ENCODE assay signal across 8 cellular contexts in the genomic region with DNA sequence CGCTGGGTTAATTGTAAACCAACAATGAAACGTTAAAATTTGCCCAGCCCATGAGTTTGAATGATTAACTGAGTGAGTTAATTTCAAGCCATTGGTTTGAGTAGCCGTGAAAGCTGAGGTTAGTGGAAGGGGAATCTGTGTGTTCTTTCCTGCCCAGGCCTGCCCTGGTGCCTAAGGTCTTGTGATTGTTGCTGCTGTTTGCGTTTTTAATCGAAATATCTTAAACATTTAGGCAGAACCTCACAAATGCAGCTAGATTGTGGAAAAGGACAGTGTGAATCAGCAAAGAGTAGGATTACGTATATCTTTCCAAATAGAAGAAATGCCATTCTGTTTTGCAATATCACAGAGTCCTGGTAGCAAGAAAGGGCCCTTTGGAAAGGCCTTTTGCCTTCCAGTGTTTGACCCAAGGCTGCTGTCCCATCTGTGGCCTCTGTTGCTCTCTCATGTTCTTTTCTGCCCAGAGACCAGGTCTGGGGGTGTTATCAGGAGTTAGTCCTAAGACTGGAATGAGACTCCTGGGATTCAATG.
DNase-seq lines count a peak whose midpoint lies in the region; ATAC-seq and TF ChIP-seq lines count a peak whose summit lies in the region.

No MANE protein-coding gene starts in this region.

- H3K27me3 Mint-ChIP-seq in osteocyte (ENCODE audit: unreplicated experiment), result no peaks in the 10 kb centered on the region
- no peaks in the 10 kb centered on the region for H3K27me3 Mint-ChIP-seq in activated T-helper 1 cell treated with anti-CD3 and anti-CD28 coated beads, Interleukin-12 subunit alpha, Interleukin-12 subunit beta, Interleukin-2, Interleukin-4 antibody, amounts not matched to agents 30 ng/mL and 10 ng/mL and 1 ng/mL, durations not matched to agents 14 hours and 24 hours and 36 hours (ENCODE audit: insufficient read depth)

- peak; percentile 81 to 88 for DNase-seq in cardiac fibroblast (ENCODE audit: low read depth in 2 of 2)
- DNase-seq in osteocyte (ENCODE audit: extremely low spot score, unreplicated experiment), result no peak
- DNase-seq in substantia nigra (lab: John Stamatoyannopoulos, UW), result no peak
- DNase-seq in activated T-helper 1 cell treated with anti-CD3 and anti-CD28 coated beads, Interleukin-12 subunit alpha, Interleukin-12 subunit beta, Interleukin-2, Interleukin-4 antibody, amounts not matched to agents 30 ng/mL and 10 ng/mL and 1 ng/mL, durations not matched to agents 14 hours and 24 hours and 36 hours (ENCODE audit: low spot score), result no peak
- DNase-seq in activated T-cell treated with anti-CD3 and anti-CD28 coated beads for 4 hours, result no peak

- peaks cover 34% of the 10 kb centered on the region for H3K4me1 Mint-ChIP-seq in osteocyte (ENCODE audit: unreplicated experiment)
- peaks cover 25% of the 10 kb centered on the region for H3K4me1 Mint-ChIP-seq in activated T-helper 1 cell treated with anti-CD3 and anti-CD28 coated beads, Interleukin-12 subunit alpha, Interleukin-12 subunit beta, Interleukin-2, Interleukin-4 antibody, amounts not matched to agents 30 ng/mL and 10 ng/mL and 1 ng/mL, durations not matched to agents 14 hours and 24 hours and 36 hours (ENCODE audit: low read depth)

- TF ChIP-seq POLR2A in GM18505 (IDR thresholded peaks at IDR 0.05; ENCODE audit: borderline replicate concordance, extremely low read depth, insufficient read depth, insufficient read length), result no peak

- H3K4me3 Mint-ChIP-seq in osteocyte (ENCODE audit: unreplicated experiment), result no peak overlapping the region
- no peak overlapping the region for H3K4me3 Mint-ChIP-seq in activated T-helper 1 cell treated with anti-CD3 and anti-CD28 coated beads, Interleukin-12 subunit alpha, Interleukin-12 subunit beta, Interleukin-2, Interleukin-4 antibody, amounts not matched to agents 30 ng/mL and 10 ng/mL and 1 ng/mL, durations not matched to agents 14 hours and 24 hours and 36 hours

- H3K4me3 ChIP-seq in cardiac fibroblast (replicated peaks in 1 of 2; ENCODE audit: low read depth in 2 of 2, low read length in 2 of 2), result no peak overlapping the region

- no peak overlapping the region for H3K27ac ChIP-seq in substantia nigra (ENCODE audit: low read depth, low read length, poor library complexity, severe bottlenecking)

- ATAC-seq in GM18907 (IDR thresholded peaks at IDR 0.05; ENCODE audit: unreplicated experiment) (peak; percentile 71), HG03342 (IDR thresholded peaks at IDR 0.05; ENCODE audit: unreplicated experiment) (peak; percentile 48), GM18505 (IDR thresholded peaks at IDR 0.05; ENCODE audit: unreplicated experiment) (no peak)

- TF ChIP-seq CTCF in cardiac fibroblast (IDR thresholded peaks at IDR 0.05; ENCODE audit: low read depth, low read length) (no peak), osteocyte (IDR thresholded peaks at IDR 0.05) (no peak)

- peaks cover 5% of the 10 kb centered on the region for H3K9me3 Mint-ChIP-seq in osteocyte (ENCODE audit: unreplicated experiment)
- H3K9me3 Mint-ChIP-seq in activated T-helper 1 cell treated with anti-CD3 and anti-CD28 coated beads, Interleukin-12 subunit alpha, Interleukin-12 subunit beta, Interleukin-2, Interleukin-4 antibody, amounts not matched to agents 30 ng/mL and 10 ng/mL and 1 ng/mL, durations not matched to agents 14 hours and 24 hours and 36 hours, result peaks cover 3% of the 10 kb centered on the region

- H3K36me3 Mint-ChIP-seq in osteocyte (ENCODE audit: unreplicated experiment), result peaks cover 4% of the 10 kb centered on the region
- peaks cover 18% of the 10 kb centered on the region for H3K36me3 Mint-ChIP-seq in activated T-helper 1 cell treated with anti-CD3 and anti-CD28 coated beads, Interleukin-12 subunit alpha, Interleukin-12 subunit beta, Interleukin-2, Interleukin-4 antibody, amounts not matched to agents 30 ng/mL and 10 ng/mL and 1 ng/mL, durations not matched to agents 14 hours and 24 hours and 36 hours (ENCODE audit: low read depth)

- peak overlapping the region; percentile 53 for H3K27ac Mint-ChIP-seq in osteocyte (ENCODE audit: unreplicated experiment)
- no peak overlapping the region for H3K27ac Mint-ChIP-seq in activated T-helper 1 cell treated with anti-CD3 and anti-CD28 coated beads, Interleukin-12 subunit alpha, Interleukin-12 subunit beta, Interleukin-2, Interleukin-4 antibody, amounts not matched to agents 30 ng/mL and 10 ng/mL and 1 ng/mL, durations not matched to agents 14 hours and 24 hours and 36 hours

- intact Hi-C loops in activated T-helper 1 cell treated with anti-CD3 and anti-CD28 coated beads, Interleukin-12 subunit alpha, Interleukin-12 subunit beta, Interleukin-2, Interleukin-4 antibody, amounts not matched to agents 30 ng/mL and 10 ng/mL and 1 ng/mL, durations not matched to agents 14 hours and 24 hours and 36 hours (cut with micrococcal nuclease), result no loop called here

Comparison
In these comparisons a context has a peak if more than half of its experiments do, and no peak if none do; other contexts are left out.
1. DNase-seq: peak in cardiac fibroblast (2 of 2); none in osteocyte (single experiment), substantia nigra (0 of 49), activated T-helper 1 cell treated with anti-CD3 and anti-CD28 coated beads, Interleukin-12 subunit alpha, Interleukin-12 subunit beta, Interleukin-2, Interleukin-4 antibody, amounts not matched to agents 30 ng/mL and 10 ng/mL and 1 ng/mL, durations not matched to agents 14 hours and 24 hours and 36 hours (single experiment) and activated T-cell treated with anti-CD3 and anti-CD28 coated beads for 4 hours (single experiment).